ENCODE assay signal across 8 cellular contexts in genomic region chr9:113886471-113886870, GRCh38. TPM values are rescaled to one million over a fixed set of nuclear protein-coding genes. Genes with fewer than 3 reads are reported as not detected.
A peak's percentile ranks its signal among the peaks of the same experiment; 100 is the strongest.
DNase-seq lines count a peak whose midpoint lies in the region; ATAC-seq and TF ChIP-seq lines count a peak whose summit lies in the region.

No MANE protein-coding gene starts in this region.

- TF ChIP-seq CTCF in adrenal gland (IDR thresholded peaks at IDR 0.05) (no peak), transverse colon (IDR thresholded peaks at IDR 0.05) (no peak)

- H3K9me3 Mint-ChIP-seq in activated naive CD4-positive, alpha-beta T cell treated with anti-CD3 and anti-CD28 coated beads, Interleukin-2, amount 10 ng/mL, durations not matched to agents 7 days and 5 days, result no peaks in the 10 kb centered on the region

- peaks cover 13% of the 10 kb centered on the region for H3K27me3 Mint-ChIP-seq in activated naive CD4-positive, alpha-beta T cell treated with anti-CD3 and anti-CD28 coated beads, Interleukin-2, amount 10 ng/mL, durations not matched to agents 7 days and 5 days

- peak overlapping the region; percentile 60 for H3K4me3 Mint-ChIP-seq in activated naive CD4-positive, alpha-beta T cell treated with anti-CD3 and anti-CD28 coated beads, Interleukin-2, amount 10 ng/mL, durations not matched to agents 7 days and 5 days

- no peak for TF ChIP-seq EP300 in transverse colon (IDR thresholded peaks at IDR 0.05; ENCODE audit: low read depth)

- no peak for DNase-seq in activated naive CD4-positive, alpha-beta T cell treated with anti-CD3 and anti-CD28 coated beads, Interleukin-2, amount 10 ng/mL, durations not matched to agents 7 days and 5 days
- DNase-seq in activated naive CD4-positive, alpha-beta T cell treated with Interleukin-2 at 50 U/mL for 16 hours, result no peak
- no peak for DNase-seq in adrenal gland
- no peak for DNase-seq in left lobe of liver (ENCODE audit: low spot score)
- no peak for DNase-seq in transverse colon
- DNase-seq in T1000 (lab: John Stamatoyannopoulos, UW), result no peak
- DNase-seq in activated CD4-positive, alpha-beta T cell treated with anti-CD3 and anti-CD28 coated beads, Interleukin-2, amount 50 U/mL, for 4 hours, result no peak

- no peaks in the 10 kb centered on the region for H3K36me3 ChIP-seq in adrenal gland (replicated peaks in 1 of 2)
- H3K36me3 ChIP-seq in transverse colon, result no peaks in the 10 kb centered on the region

- H3K36me3 Mint-ChIP-seq in activated naive CD4-positive, alpha-beta T cell treated with anti-CD3 and anti-CD28 coated beads, Interleukin-2, amount 10 ng/mL, durations not matched to agents 7 days and 5 days, result no peaks in the 10 kb centered on the region

- H3K4me1 Mint-ChIP-seq in activated naive CD4-positive, alpha-beta T cell treated with anti-CD3 and anti-CD28 coated beads, Interleukin-2, amount 10 ng/mL, durations not matched to agents 7 days and 5 days, result peaks cover 22% of the 10 kb centered on the region

- CTCF ChIA-PET in activated naive CD4-positive, alpha-beta T cell treated with anti-CD3 and anti-CD28 coated beads, Interleukin-2, amount 10 ng/mL, durations not matched to agents 7 days and 5 days (lab: Charles Lee), result interaction anchor here (0.6 kb wide), 1 partner anchor 9 kb away, joined by 3 read pairs; no protein-coding TSS in a partner anchor

- H3K27ac ChIP-seq in adrenal gland (peak overlapping the region in 3 of 5 donors; percentile 0 to 57 (median 56)), transverse colon (peak overlapping the region in 3 of 4 donors; percentile 17 to 64 (median 49))

- H3K4me1 ChIP-seq in adrenal gland (replicated peaks in 1 of 2) (peaks cover 22 to 47% of the 10 kb centered on the region in 2 donors), transverse colon (peaks cover 0 to 45% (median 3%) of the 10 kb centered on the region in 4 donors)

- H3K27ac Mint-ChIP-seq in activated naive CD4-positive, alpha-beta T cell treated with anti-CD3 and anti-CD28 coated beads, Interleukin-2, amount 10 ng/mL, durations not matched to agents 7 days and 5 days, result peak overlapping the region; percentile 62

- ATAC-seq in left lobe of liver (peak; percentile 60), GM18858 (IDR thresholded peaks at IDR 0.05; ENCODE audit: unreplicated experiment) (no peak)

- intact Hi-C loops in adrenal gland (cut with DNase I), result no loop called here
- intact Hi-C loops in transverse colon (cut with DNase I; ENCODE audit: low total_unique reads), result no loop called here

- in situ Hi-C loops in transverse colon (cut with MboI; ENCODE audit: low pct_ligation_motif_present in 1 of 4, low pct_unique_long_range_greater_than_20kb in 1 of 4, low sequenced_read_pairs in 3 of 4), result no loop called here

- peak overlapping the region in 2 of 4 donors; percentile 9 to 52 for H3K4me3 ChIP-seq in adrenal gland
- H3K4me3 ChIP-seq in transverse colon, result peak overlapping the region in 2 of 4 donors; percentile 11 to 42

- no peaks in the 10 kb centered on the region for H3K27me3 ChIP-seq in adrenal gland
- H3K27me3 ChIP-seq in transverse colon, result no peaks in the 10 kb centered on the region

- TF ChIP-seq POLR2A in adrenal gland (IDR thresholded peaks at IDR 0.05) (no peak), transverse colon (IDR thresholded peaks at IDR 0.05) (no peak)

- H3K9me3 ChIP-seq in adrenal gland (replicated peaks in 1 of 3) (peaks cover 0 to 7% (median 0%) of the 10 kb centered on the region in 3 donors), transverse colon (peaks cover 0 to 8% of the 10 kb centered on the region in 2 donors)

- WGBS in adrenal gland, 4 donors, result 0 to 5% (median 3%) methylated on average over 1 of the region's 1 CpG
- WGBS in transverse colon (ENCODE audit: low coverage in 1 of 2), 2 donors, result 0% methylated on average over 1 of the region's 1 CpG

RNA-seq across cellular contexts. Expression of gene ZNF618, which starts 10.4 kb away (rescaled TPM):
- total RNA-seq in adrenal gland, result 10 to 100 TPM in 6 of 8 donors, 1 to 10 TPM in 2; 6.6 to 21.3 (median 12.1) TPM
- 1 to 10 TPM; 4.5 to 8.0 (median 5.5) TPM for polyA plus RNA-seq in adrenal gland
- 5.7 TPM for total RNA-seq in left lobe of liver
- 1 to 10 TPM; 2.2 to 8.6 (median 4.0) TPM for total RNA-seq in transverse colon
